17 cellular contexts compared by ENCODE assay signal in the genomic region with DNA sequence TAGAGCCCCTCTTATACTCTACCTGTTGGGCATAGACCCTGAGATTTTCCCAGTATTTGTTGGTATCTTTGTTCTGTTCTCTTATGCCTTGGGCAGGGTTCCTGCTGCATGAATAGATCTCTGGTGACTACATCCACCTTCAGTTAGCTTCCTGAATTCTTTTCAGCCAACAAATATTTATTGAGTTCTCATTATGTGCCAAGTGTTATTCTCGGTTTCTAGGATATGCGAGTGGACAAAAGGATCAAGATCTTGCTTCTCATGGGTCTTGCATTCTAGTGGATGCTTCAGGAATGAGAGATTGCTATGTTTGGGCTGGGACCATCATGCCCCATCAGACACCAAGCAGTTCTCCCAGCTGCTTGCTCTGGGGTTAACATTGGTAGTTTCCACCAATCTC.
"Had no signal": no experiment of that assay in that cellular context is flagged by ENCODE, and none has a peak within 500 bp of the region (broad histone marks: within the 10 kb centered on the region; RNA-seq: fewer than 3 reads in every experiment).

No MANE protein-coding gene starts in this region.

- DNase-seq: activated CD4-positive, alpha-beta memory T cell treated with anti-CD3 and anti-CD28 coated beads, Interleukin-2, amount 10 ng/mL, durations not matched to agents 7 days and 5 days; activated CD4-positive, alpha-beta T cell treated with anti-CD3 and anti-CD28 coated beads for 48 hours; activated CD4-positive, CD25-positive, alpha-beta regulatory T cell; activated CD8-positive, alpha-beta memory T cell treated with anti-CD3 and anti-CD28 coated beads, Interleukin-2, amount 10 ng/mL, durations not matched to agents 7 days and 5 days; body of pancreas; effector memory CD4-positive, alpha-beta T cell; esophagus squamous epithelium; heart right ventricle; immature natural killer cell; nucleus accumbens; posterior cingulate gyrus; T-helper 1 cell; T-helper 9 cell; transverse colon had no signal

- H3K4me1 ChIP-seq: body of pancreas, esophagus squamous epithelium, heart right ventricle, transverse colon, vagina had no signal

- H3K27me3 ChIP-seq: body of pancreas, esophagus squamous epithelium, heart right ventricle, transverse colon, vagina had no signal

- H3K9me3 ChIP-seq: body of pancreas, esophagus squamous epithelium, heart right ventricle, transverse colon, vagina had no signal

- H3K4me3 ChIP-seq: body of pancreas, coronary artery, esophagus squamous epithelium, heart right ventricle, skin epidermis, transverse colon, vagina had no signal

- H3K36me3 ChIP-seq: esophagus squamous epithelium, heart right ventricle, transverse colon, vagina had no signal

- H3K27ac ChIP-seq: body of pancreas, coronary artery, esophagus squamous epithelium, heart right ventricle, skin epidermis, transverse colon, vagina had no signal

- ATAC-seq: activated CD8-positive, alpha-beta memory T cell treated with anti-CD3 and anti-CD28 coated beads, Interleukin-2, amount 10 ng/mL, durations not matched to agents 7 days and 5 days; body of pancreas; heart right ventricle had no signal
